ENCODE assay signal across 1 cellular context in genomic region chr12:57614178-57614947, GRCh38.
TF ChIP-seq lines count a peak whose summit lies in the region.

No MANE protein-coding gene starts in this region.

TF ChIP-seq in K562, 482 proteins besides CTCF, POLR2A, EP300 and RAD21 (continues in another document):
- TF ChIP-seq SMAD4 (CRISPR knock-in tag; conservative IDR thresholded peaks at IDR 0.05) = no peak
- TF ChIP-seq MEIS2 (IDR thresholded peaks at IDR 0.05; ENCODE audit: partially characterized antibody) = peak; percentile 61
- TF ChIP-seq ZZZ3 (IDR thresholded peaks at IDR 0.05) = no peak
- no peak for TF ChIP-seq ZNF518B (CRISPR knock-in tag; IDR thresholded peaks at IDR 0.05)
- no peak for TF ChIP-seq LCOR (CRISPR knock-in tag; IDR thresholded peaks at IDR 0.05)
- TF ChIP-seq HMG20A (CRISPR knock-in tag; conservative IDR thresholded peaks at IDR 0.05) = no peak
- TF ChIP-seq ELK3 (CRISPR knock-in tag; IDR thresholded peaks at IDR 0.05) = no peak
- TF ChIP-seq NFYB (IDR thresholded peaks at IDR 0.05; ENCODE audit: extremely low read depth, insufficient read length) = peak; percentile 62
- TF ChIP-seq USF1 (CRISPR knock-in tag; IDR thresholded peaks at IDR 0.05) = peak; percentile 96
- TF ChIP-seq TSC22D4 (tag; IDR thresholded peaks at IDR 0.05) = no peak
- TF ChIP-seq ZHX1 (conservative IDR thresholded peaks at IDR 0.05; ENCODE audit: low read length) = no peak
- no peak for TF ChIP-seq MTA1 (IDR thresholded peaks at IDR 0.05; ENCODE audit: borderline replicate concordance)
- no peak for TF ChIP-seq PRPF4 (IDR thresholded peaks at IDR 0.05; ENCODE audit: insufficient read depth, low read depth, low read length, poor library complexity, severe bottlenecking)
- TF ChIP-seq TBP (optimal IDR thresholded peaks at IDR 0.05; ENCODE audit: low read depth, low read length) = peak; percentile 13
- TF ChIP-seq GTF2A2 (tag; IDR thresholded peaks at IDR 0.05) = no peak
- no peak for TF ChIP-seq POLR2B (IDR thresholded peaks at IDR 0.05; ENCODE audit: low read depth, partially characterized antibody)
- TF ChIP-seq CBX2 (IDR thresholded peaks at IDR 0.05; ENCODE audit: insufficient read depth, low read length, poor library complexity, severe bottlenecking) = no peak
- no peak for TF ChIP-seq JUND (IDR thresholded peaks at IDR 0.05; ENCODE audit: borderline replicate concordance, low read depth, low read length)
- TF ChIP-seq JUND (tag; IDR thresholded peaks at IDR 0.05; ENCODE audit: borderline replicate concordance, low read depth, low read length) = no peak
- no peak for TF ChIP-seq BRF1 (IDR thresholded peaks at IDR 0.05; ENCODE audit: borderline replicate concordance, extremely low read depth, insufficient read length)
- TF ChIP-seq ETV1 (tag; conservative IDR thresholded peaks at IDR 0.05; ENCODE audit: low read depth) = no peak
- no peak for TF ChIP-seq KLF10 (CRISPR knock-in tag; IDR thresholded peaks at IDR 0.05)
- no peak for TF ChIP-seq HOMEZ (CRISPR knock-in tag; IDR thresholded peaks at IDR 0.05)
- no peak for TF ChIP-seq ZNF395 (CRISPR knock-in tag; IDR thresholded peaks at IDR 0.05)
- peak; percentile 86 for TF ChIP-seq CXXC5 (CRISPR knock-in tag; IDR thresholded peaks at IDR 0.05)
- no peak for TF ChIP-seq SMAD3 (CRISPR knock-in tag; conservative IDR thresholded peaks at IDR 0.05)
- TF ChIP-seq KLF13 (tag; IDR thresholded peaks at IDR 0.05; ENCODE audit: borderline replicate concordance, low read depth) = no peak
- TF ChIP-seq CBX3 (IDR thresholded peaks at IDR 0.05; ENCODE audit: borderline replicate concordance in 1 of 2, low read length in 2 of 2) = no peak
- no peak for TF ChIP-seq ELF2 (CRISPR knock-in tag; IDR thresholded peaks at IDR 0.05)
- no peak for TF ChIP-seq ZNF780A (CRISPR knock-in tag; IDR thresholded peaks at IDR 0.05)
- no peak for TF ChIP-seq HCFC1 (IDR thresholded peaks at IDR 0.05; ENCODE audit: low read depth, low read length)
- TF ChIP-seq HES1 (IDR thresholded peaks at IDR 0.05; ENCODE audit: low read depth) = no peak
- TF ChIP-seq USF2 (CRISPR knock-in tag; IDR thresholded peaks at IDR 0.05) = peak; percentile 91
- peak; percentile 54; the same call in 1 of the 2 replicates for TF ChIP-seq BHLHE40 (IDR thresholded peaks at IDR 0.05; ENCODE audit: low read length)
- TF ChIP-seq TAF1 (IDR thresholded peaks at IDR 0.05; ENCODE audit: control insufficient read depth, extremely low read depth, insufficient read depth, low read length, severe bottlenecking) = no peak
- no peak for TF ChIP-seq THAP12 (CRISPR knock-in tag; IDR thresholded peaks at IDR 0.05)
- TF ChIP-seq HEY1 (CRISPR knock-in tag; IDR thresholded peaks at IDR 0.05; ENCODE audit: borderline replicate concordance) = no peak
- TF ChIP-seq RERE (CRISPR knock-in tag; IDR thresholded peaks at IDR 0.05; ENCODE audit: borderline replicate concordance) = no peak
- no peak for TF ChIP-seq ZNF253 (CRISPR knock-in tag; conservative IDR thresholded peaks at IDR 0.05)
- TF ChIP-seq NUFIP1 (IDR thresholded peaks at IDR 0.05; ENCODE audit: partially characterized antibody) = no peak
- TF ChIP-seq MYC (IDR thresholded peaks at IDR 0.05; ENCODE audit: low read depth, low read length) = no peak
- TF ChIP-seq MYC (CRISPR knock-in tag; IDR thresholded peaks at IDR 0.05; ENCODE audit: borderline replicate concordance, low read depth) = no peak
- no peak for TF ChIP-seq ELF1 (tag; IDR thresholded peaks at IDR 0.05)
- no peak for TF ChIP-seq SRSF7 (optimal IDR thresholded peaks at IDR 0.05; ENCODE audit: low read depth, low read length)
